Comparison of ENCODE assay signal across 10 cellular contexts in the genomic region with DNA sequence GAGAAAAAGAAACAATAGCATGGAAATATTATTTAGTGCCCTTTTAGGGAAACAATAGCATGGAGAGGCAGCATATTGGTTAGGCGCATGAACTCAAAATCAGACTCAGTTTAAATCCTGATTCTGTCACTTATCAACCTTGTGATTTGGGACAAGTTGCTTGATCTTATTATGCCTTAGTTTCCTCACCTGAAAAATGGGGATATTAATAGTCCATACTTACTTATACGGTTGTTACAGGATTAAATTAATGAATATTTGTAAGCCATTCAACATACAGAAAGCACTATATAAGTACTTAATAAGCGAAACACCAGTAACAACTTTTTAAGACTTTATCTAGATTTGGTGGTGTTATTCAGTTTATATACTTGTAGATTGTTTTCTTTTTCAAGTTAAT. TPM values are rescaled to one million over a fixed set of nuclear protein-coding genes. Genes with fewer than 3 reads are reported as not detected.
A peak's percentile ranks its signal among the peaks of the same experiment; 100 is the strongest.
DNase-seq lines count a peak whose midpoint lies in the region; ATAC-seq and TF ChIP-seq lines count a peak whose summit lies in the region.
"Had no signal": no experiment of that assay in that cellular context is flagged by ENCODE, and none has a peak within 500 bp of the region (broad histone marks: within the 10 kb centered on the region; RNA-seq: fewer than 3 reads in every experiment).

No MANE protein-coding gene starts in this region.

- peaks cover 12% of the 10 kb centered on the region for H3K27me3 ChIP-seq in iPS-15b (ENCODE audit: control insufficient read depth, insufficient read depth, low read length)
- H3K27me3 ChIP-seq in stomach = no peaks in the 10 kb centered on the region

- no peak overlapping the region for H3K27ac ChIP-seq in stomach

- WGBS in stomach, 5 donors = 58 to 77% (median 71%) methylated on average over 3 of the region's 3 CpGs

- H3K4me1 Mint-ChIP-seq in activated T-cell treated with anti-CD3 and anti-CD28 coated beads, Interleukin-2, amount 50 U/mL, for 24 hours (ENCODE audit: low read depth) = peaks cover 41% of the 10 kb centered on the region

- H3K9me3 ChIP-seq in iPS-15b (ENCODE audit: control insufficient read depth, insufficient read depth, low read length) (no peaks in the 10 kb centered on the region), stomach (no peaks in the 10 kb centered on the region)
- H3K9me3 ChIP-seq: esophagus squamous epithelium had no signal

- H3K36me3 ChIP-seq in iPS-15b (ENCODE audit: control insufficient read depth, insufficient read depth, low read length) (no peaks in the 10 kb centered on the region), stomach (peaks cover 3 to 22% (median 11%) of the 10 kb centered on the region in 4 donors)
- H3K36me3 ChIP-seq: WERI-Rb-1 had no signal

- TF ChIP-seq POLR2A in stomach (IDR thresholded peaks at IDR 0.05) = no peak

- peak overlapping the region; percentile 93 for H3K4me3 Mint-ChIP-seq in activated T-cell treated with anti-CD3 and anti-CD28 coated beads, Interleukin-2, amount 50 U/mL, for 24 hours

- H3K9me3 Mint-ChIP-seq in activated T-cell treated with anti-CD3 and anti-CD28 coated beads, Interleukin-2, amount 50 U/mL, for 24 hours = peaks cover 4% of the 10 kb centered on the region

- no peak for ATAC-seq in GM21786 (IDR thresholded peaks at IDR 0.05; ENCODE audit: unreplicated experiment)

- H3K27ac Mint-ChIP-seq in activated T-cell treated with anti-CD3 and anti-CD28 coated beads, Interleukin-2, amount 50 U/mL, for 24 hours = peak overlapping the region; percentile 63

- intact Hi-C loops in stomach (cut with DNase I; ENCODE audit: low total_unique reads) = no loop called here

- DNase-seq in activated T-cell treated with anti-CD3 and anti-CD28 coated beads, Interleukin-2, amount 50 U/mL, for 24 hours = no peak
- DNase-seq in activated T-cell treated with anti-CD3 and anti-CD28 coated beads, Interleukin-2, amount 50 U/mL, for 1 hour = no peak
- DNase-seq in stomach = no peak
- DNase-seq in activated CD4-positive, CD25-positive, alpha-beta regulatory T cell (lab: John Stamatoyannopoulos, UW) = no peak
- no peak for DNase-seq in stimulated activated CD4-positive, alpha-beta T cell treated with anti-CD3 and anti-CD28 coated beads, Interleukin-2, amount 100 ng/mL, for 48 hours
- DNase-seq: esophagus squamous epithelium, WERI-Rb-1 had no signal

- no peak for TF ChIP-seq EP300 in stomach (IDR thresholded peaks at IDR 0.05)

- H3K27me3 Mint-ChIP-seq in activated T-cell treated with anti-CD3 and anti-CD28 coated beads, Interleukin-2, amount 50 U/mL, for 24 hours = peaks cover 9% of the 10 kb centered on the region

- peaks cover 52% of the 10 kb centered on the region for H3K36me3 Mint-ChIP-seq in activated T-cell treated with anti-CD3 and anti-CD28 coated beads, Interleukin-2, amount 50 U/mL, for 24 hours (ENCODE audit: low read depth)

- peaks cover 9% of the 10 kb centered on the region for H3K4me1 ChIP-seq in iPS-15b (ENCODE audit: control insufficient read depth, insufficient read depth, low read length)
- H3K4me1 ChIP-seq in stomach = peaks cover 15 to 46% (median 28%) of the 10 kb centered on the region in 4 donors

- H3K4me3 ChIP-seq in WI38 (ENCODE audit: low read depth, low read length) (peak overlapping the region; percentile 68), iPS-15b (ENCODE audit: low read depth, low read length) (peak overlapping the region; percentile 88), stomach (peak overlapping the region in 3 of 4 donors; percentile 90 to 98 (median 93))

- TF ChIP-seq CTCF in WI38 (IDR thresholded peaks at IDR 0.05; ENCODE audit: low read depth, low read length) (no peak), stomach (IDR thresholded peaks at IDR 0.05) (no peak)

- no peak overlapping the region for H3K9ac ChIP-seq in iPS-15b (ENCODE audit: low read depth, low read length)

RNA-seq across cellular contexts. Expression of a gene that starts 1.2 kb away (rescaled TPM):
- total RNA-seq in stomach = 100 to 1,000 TPM in 1 of 5 donors, 10 to 100 TPM in 4; 11.6 to 137 (median 35.7) TPM
- 10 to 100 TPM; 17.7 to 22.7 (median 17.9) TPM for polyA plus RNA-seq in stomach

RNA-seq across cellular contexts. Expression of a gene that starts 15.2 kb away (rescaled TPM):
- total RNA-seq in stomach = 1 to 10 TPM in 2 of 5 donors, under 1 TPM in 2, not detected in 1; 0.45 to 3.5 (median 0.94) TPM
- polyA plus RNA-seq in stomach = under 1 TPM in 2 of 3 donors, not detected in 1; 0.31 to 0.95 TPM
